30 cellular contexts compared by ENCODE assay signal in genomic region chr14:31806249-31806648, GRCh38.
"Had no signal": no experiment of that assay in that cellular context is flagged by ENCODE, and none has a peak within 500 bp of the region (broad histone marks: within the 10 kb centered on the region; RNA-seq: fewer than 3 reads in every experiment).

No MANE protein-coding gene starts in this region.

- H3K36me3 ChIP-seq: brain microvascular endothelial cell had no signal

- H3K27ac ChIP-seq: brain microvascular endothelial cell, coronary artery, dorsolateral prefrontal cortex had no signal

- DNase-seq: activated CD4-positive, alpha-beta memory T cell treated with anti-CD3 and anti-CD28 coated beads for 36 hours; activated CD4-positive, alpha-beta T cell treated with anti-CD3 and anti-CD28 coated beads for 36 hours; activated CD4-positive, alpha-beta T cell treated with anti-CD3 and anti-CD28 coated beads, Interleukin-2, amount 10 ng/mL, durations not matched to agents 24 days and 14 days; activated CD4-positive, CD25-positive, alpha-beta regulatory T cell; activated CD4-positive, CD25-positive, alpha-beta regulatory T cell treated with anti-CD3 and anti-CD28 coated beads, Interleukin-2, amount 50 U/mL, for 72 hours; activated CD8-positive, alpha-beta memory T cell treated with anti-CD3 and anti-CD28 coated beads, Interleukin-2, amount 10 ng/mL, durations not matched to agents 7 days and 5 days; activated CD8-positive, alpha-beta memory T cell treated with anti-CD3 and anti-CD28 coated beads, Interleukin-2, amount 50 U/mL, for 4 hours; activated CD8-positive, alpha-beta T cell treated with anti-CD3 and anti-CD28 coated beads, Interleukin-2, amount 10 ng/mL, durations not matched to agents 7 days and 5 days; activated gamma-delta T cell; activated naive CD4-positive, alpha-beta T cell; activated naive CD4-positive, alpha-beta T cell treated with anti-CD3 and anti-CD28 coated beads, Interleukin-2, amount 10 ng/mL, durations not matched to agents 7 days and 5 days; activated naive CD8-positive, alpha-beta T cell treated with anti-CD3 and anti-CD28 coated beads, Interleukin-2, amount 10 ng/mL, durations not matched to agents 7 days and 5 days; activated T-cell treated with anti-CD3 and anti-CD28 coated beads, Interleukin-2, amount 50 U/mL, for 1 hour; activated T-cell treated with anti-CD3 and anti-CD28 coated beads, Interleukin-2, amount 50 U/mL, for 48 hours; amniotic stem cell; anterior cingulate cortex; brain microvascular endothelial cell; caudate nucleus; cerebellar nuclear complex; dorsolateral prefrontal cortex; effector memory CD4-positive, alpha-beta T cell; endodermal cell; foreskin fibroblast; head of caudate nucleus; T-helper 1 cell; T-helper 17 cell; T1000 had no signal

- H3K4me3 ChIP-seq: coronary artery, dorsolateral prefrontal cortex had no signal

- ATAC-seq: activated CD4-positive, alpha-beta T cell treated with anti-CD3 and anti-CD28 coated beads for 36 hours; activated CD8-positive, alpha-beta memory T cell treated with anti-CD3 and anti-CD28 coated beads, Interleukin-2, amount 10 ng/mL, durations not matched to agents 7 days and 5 days; activated CD8-positive, alpha-beta T cell treated with anti-CD3 and anti-CD28 coated beads, Interleukin-2, amount 10 ng/mL, durations not matched to agents 7 days and 5 days; activated naive CD4-positive, alpha-beta T cell treated with anti-CD3 and anti-CD28 coated beads, Interleukin-2, amount 50 U/mL, for 72 hours; esophagus mucosa; T-helper 17 cell had no signal

- H3K27me3 ChIP-seq: brain microvascular endothelial cell, dorsolateral prefrontal cortex had no signal
